19 cellular contexts compared by ENCODE assay signal in the genomic region with DNA sequence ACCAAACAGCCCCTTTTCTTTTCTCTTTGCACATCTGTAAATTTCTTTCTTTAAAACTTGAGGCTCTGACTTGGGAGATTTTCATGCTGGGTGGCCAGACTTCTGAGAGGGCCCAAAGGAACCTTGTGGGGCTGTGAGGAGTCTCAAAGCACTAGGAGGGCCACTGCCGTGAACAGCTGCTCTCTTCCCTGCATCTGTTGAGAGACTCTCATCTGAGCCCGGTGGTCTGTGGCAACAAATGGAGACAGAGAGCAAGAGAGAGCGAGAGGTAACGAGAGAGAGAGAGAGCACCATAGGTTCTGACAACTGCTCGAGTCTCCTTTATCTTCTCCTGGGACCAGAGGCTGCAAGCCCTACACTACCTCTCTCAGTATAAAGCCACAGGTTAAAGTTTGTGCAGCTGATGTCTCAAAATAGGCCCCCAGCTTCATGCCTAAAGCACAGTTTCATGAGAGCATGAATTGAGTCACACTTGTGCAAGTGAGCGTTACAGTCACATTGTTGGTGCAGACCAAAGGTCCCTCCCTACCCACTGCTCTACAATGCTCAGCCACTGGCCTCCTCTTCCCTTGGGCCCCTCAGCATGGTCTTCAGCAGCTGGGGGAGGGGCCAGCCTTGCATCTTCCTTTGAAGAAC.
DNase-seq lines count a peak whose midpoint lies in the region; ATAC-seq and TF ChIP-seq lines count a peak whose summit lies in the region.
"Had no signal": no experiment of that assay in that cellular context is flagged by ENCODE, and none has a peak within 500 bp of the region (broad histone marks: within the 10 kb centered on the region; RNA-seq: fewer than 3 reads in every experiment).

No MANE protein-coding gene starts in this region.

- H3K27ac Mint-ChIP-seq in WTC11 (no peak overlapping the region), chondrocyte (ENCODE audit: unreplicated experiment) (no peak overlapping the region)
- H3K27ac Mint-ChIP-seq: activated naive CD4-positive, alpha-beta T cell treated with anti-CD3 and anti-CD28 coated beads, Interleukin-2, amount 10 ng/mL, durations not matched to agents 7 days and 5 days; immature natural killer cell had no signal

- no peaks in the 10 kb centered on the region for H3K36me3 Mint-ChIP-seq in WTC11
- H3K36me3 Mint-ChIP-seq in chondrocyte (ENCODE audit: low read depth), result no peaks in the 10 kb centered on the region
- H3K36me3 Mint-ChIP-seq: activated naive CD4-positive, alpha-beta T cell treated with anti-CD3 and anti-CD28 coated beads, Interleukin-2, amount 10 ng/mL, durations not matched to agents 7 days and 5 days; immature natural killer cell had no signal

- H3K4me3 ChIP-seq in osteoblast (ENCODE audit: insufficient read depth, low read length), result no peak overlapping the region
- H3K4me3 ChIP-seq: mucosa of descending colon had no signal

- peaks cover 7% of the 10 kb centered on the region for H3K27me3 ChIP-seq in osteoblast (ENCODE audit: insufficient read depth, low read length)

- no peaks in the 10 kb centered on the region for H3K9me3 Mint-ChIP-seq in WTC11
- no peaks in the 10 kb centered on the region for H3K9me3 Mint-ChIP-seq in chondrocyte (ENCODE audit: low read depth)
- H3K9me3 Mint-ChIP-seq: activated naive CD4-positive, alpha-beta T cell treated with anti-CD3 and anti-CD28 coated beads, Interleukin-2, amount 10 ng/mL, durations not matched to agents 7 days and 5 days; immature natural killer cell had no signal

- H4K20me1 ChIP-seq in osteoblast (ENCODE audit: insufficient read depth, low read length), result no peaks in the 10 kb centered on the region

- H3K4me1 Mint-ChIP-seq in WTC11, result peaks cover 44% of the 10 kb centered on the region
- H3K4me1 Mint-ChIP-seq in chondrocyte (ENCODE audit: low read depth), result peaks cover 31% of the 10 kb centered on the region
- H3K4me1 Mint-ChIP-seq: activated naive CD4-positive, alpha-beta T cell treated with anti-CD3 and anti-CD28 coated beads, Interleukin-2, amount 10 ng/mL, durations not matched to agents 7 days and 5 days; immature natural killer cell had no signal

- POLR2A ChIA-PET in WTC11 (lab: Charles Lee), result no interaction called here

- CTCF ChIA-PET in WTC11 (lab: Charles Lee), result interaction anchor here (0.5 to 1.7 kb wide), 6 partner anchors 110 to 1298 kb away, joined by 3 to 5 read pairs (median 4); no protein-coding TSS in a partner anchor

- H3K79me2 ChIP-seq in osteoblast (ENCODE audit: insufficient read depth, low read length), result no peaks in the 10 kb centered on the region

- H2AFZ ChIP-seq in osteoblast (ENCODE audit: low read length), result no peak overlapping the region

- no peaks in the 10 kb centered on the region for H3K36me3 ChIP-seq in osteoblast (ENCODE audit: insufficient read depth, low read length)

- TF ChIP-seq CTCF in WTC11 (IDR thresholded peaks at IDR 0.05) (no peak), osteoblast (IDR thresholded peaks at IDR 0.05; ENCODE audit: extremely low read depth, low read depth, low read length) (no peak), chondrocyte (IDR thresholded peaks at IDR 0.05) (no peak)

- ATAC-seq in GM18861 (IDR thresholded peaks at IDR 0.05; ENCODE audit: unreplicated experiment) (peak; percentile 66), HG02852 (IDR thresholded peaks at IDR 0.05; ENCODE audit: unreplicated experiment) (peak; percentile 82), WTC11 (no peak), HG03520 (IDR thresholded peaks at IDR 0.05; ENCODE audit: unreplicated experiment) (no peak)
- ATAC-seq: foreskin keratinocyte; stimulated activated naive CD8-positive, alpha-beta T cell treated with anti-CD3 and anti-CD28 coated beads, Interleukin-15, Interleukin-2, amounts not matched to agents 100 U/mL and 50 U/mL, for 24 hours had no signal

- H3K4me3 Mint-ChIP-seq in WTC11, result peak overlapping the region; percentile 50; the same call in 1 of the 2 replicates
- H3K4me3 Mint-ChIP-seq in chondrocyte (ENCODE audit: unreplicated experiment), result no peak overlapping the region
- H3K4me3 Mint-ChIP-seq: activated naive CD4-positive, alpha-beta T cell treated with anti-CD3 and anti-CD28 coated beads, Interleukin-2, amount 10 ng/mL, durations not matched to agents 7 days and 5 days; immature natural killer cell had no signal

- no peaks in the 10 kb centered on the region for H3K9me3 ChIP-seq in osteoblast (ENCODE audit: low read depth, low read length)
- H3K9me3 ChIP-seq: mucosa of descending colon had no signal

- H3K27me3 Mint-ChIP-seq in WTC11 (ENCODE audit: low read depth), result peaks cover 13% of the 10 kb centered on the region; the same call in 1 of the 2 replicates
- H3K27me3 Mint-ChIP-seq in chondrocyte (ENCODE audit: low read depth), result no peaks in the 10 kb centered on the region

- no peak overlapping the region for H3K4me2 ChIP-seq in osteoblast (ENCODE audit: insufficient read depth, low read length)
- H3K4me2 ChIP-seq: KMS-11 had no signal

- H3K27ac ChIP-seq in osteoblast (ENCODE audit: low read depth, low read length), result no peak overlapping the region
- H3K27ac ChIP-seq: foreskin keratinocyte, KMS-11 had no signal

- DNase-seq in WTC11 (ENCODE audit: low spot score), result no peak
- DNase-seq in osteoblast (ENCODE audit: insufficient read length, low spot score, missing footprints), result peak; percentile 62
- DNase-seq in medulla oblongata (ENCODE audit: extremely low spot score), result no peak
- no peak for DNase-seq in chondrocyte (ENCODE audit: low spot score)
- DNase-seq in GM19238 (ENCODE audit: insufficient read length, low spot score), result no peak
- DNase-seq: activated naive CD4-positive, alpha-beta T cell treated with anti-CD3 and anti-CD28 coated beads, Interleukin-2, amount 10 ng/mL, durations not matched to agents 7 days and 5 days; DMS79 treated with DMSO at 0.1 percent for 48 hours; effector CD4-positive, alpha-beta T cell; foreskin keratinocyte; immature natural killer cell; mucosa of descending colon; NCI-H1694; SHP77 treated with DMSO at 0.1 percent for 48 hours; stimulated activated CD4-positive, alpha-beta T cell treated with anti-CD3 and anti-CD28 coated beads, Interleukin-4, amount 100 ng/mL, for 4 hours; stimulated activated naive CD8-positive, alpha-beta T cell treated with anti-CD3 and anti-CD28 coated beads, Interleukin-15, Interleukin-2, amounts not matched to agents 100 U/mL and 50 U/mL, for 24 hours had no signal

- peaks cover 3% of the 10 kb centered on the region for H3K4me1 ChIP-seq in osteoblast (ENCODE audit: insufficient read depth, low read length)
- H3K4me1 ChIP-seq: foreskin keratinocyte had no signal

TF ChIP-seq in WTC11, 78 proteins besides CTCF, POLR2A, EP300 and RAD21:
- TF ChIP-seq ZNF423 (CRISPR knock-in tag; IDR thresholded peaks at IDR 0.05) (no peak), SMAD3 (CRISPR knock-in tag; IDR thresholded peaks at IDR 0.05; ENCODE audit: borderline replicate concordance) (no peak), ZNF317 (CRISPR knock-in tag; IDR thresholded peaks at IDR 0.05; ENCODE audit: borderline replicate concordance, low read depth) (no peak), FOXP1 (CRISPR knock-in tag; IDR thresholded peaks at IDR 0.05; ENCODE audit: borderline replicate concordance) (no peak), SOX15 (CRISPR knock-in tag; IDR thresholded peaks at IDR 0.05) (no peak), KAT7 (CRISPR knock-in tag; IDR thresholded peaks at IDR 0.05; ENCODE audit: borderline replicate concordance) (no peak), SMAD4 (CRISPR knock-in tag; IDR thresholded peaks at IDR 0.05) (no peak)
- TF ChIP-seq, protein P1, sequence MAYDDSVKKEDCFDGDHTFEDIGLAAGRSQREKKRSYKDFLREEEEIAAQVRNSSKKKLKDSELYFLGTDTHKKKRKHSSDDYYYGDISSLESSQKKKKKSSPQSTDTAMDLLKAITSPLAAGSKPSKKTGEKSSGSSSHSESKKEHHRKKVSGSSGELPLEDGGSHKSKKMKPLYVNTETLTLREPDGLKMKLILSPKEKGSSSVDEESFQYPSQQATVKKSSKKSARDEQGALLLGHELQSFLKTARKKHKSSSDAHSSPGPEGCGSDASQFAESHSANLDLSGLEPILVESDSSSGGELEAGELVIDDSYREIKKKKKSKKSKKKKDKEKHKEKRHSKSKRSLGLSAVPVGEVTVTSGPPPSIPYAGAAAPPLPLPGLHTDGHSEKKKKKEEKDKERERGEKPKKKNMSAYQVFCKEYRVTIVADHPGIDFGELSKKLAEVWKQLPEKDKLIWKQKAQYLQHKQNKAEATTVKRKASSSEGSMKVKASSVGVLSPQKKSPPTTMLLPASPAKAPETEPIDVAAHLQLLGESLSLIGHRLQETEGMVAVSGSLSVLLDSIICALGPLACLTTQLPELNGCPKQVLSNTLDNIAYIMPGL (CRISPR knock-in tag; IDR thresholded peaks at IDR 0.05), result no peak

Comparison
In these comparisons a context has a peak if more than half of its experiments do, and no peak if none do; other contexts are left out.
1. ATAC-seq: peak in GM18861 (single experiment) and HG02852 (single experiment); none in WTC11 (single experiment) and HG03520 (single experiment).